27 cellular contexts compared by ENCODE assay signal in the genomic region with DNA sequence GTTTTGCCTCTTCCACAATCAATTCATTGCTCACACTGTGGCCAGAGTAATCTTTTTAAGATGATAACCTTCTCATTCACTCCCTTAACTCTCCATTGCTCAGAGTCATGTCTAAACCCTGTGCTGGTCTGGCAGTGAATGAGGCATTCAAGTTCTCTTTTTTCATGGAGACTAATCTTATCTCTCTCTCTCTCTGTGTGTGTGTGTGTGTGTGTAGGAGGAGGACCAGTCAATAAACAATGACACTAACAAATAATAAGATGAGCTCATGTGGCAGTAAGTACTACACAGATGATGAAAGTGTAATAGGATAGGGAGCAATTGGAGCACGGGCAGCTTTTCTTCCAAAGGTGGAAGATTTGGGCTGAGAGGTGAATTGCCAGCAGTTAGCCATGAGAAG.
DNase-seq lines count a peak whose midpoint lies in the region; ATAC-seq, FAIRE-seq and TF ChIP-seq lines count a peak whose summit lies in the region.
"Had no signal": no experiment of that assay in that cellular context is flagged by ENCODE, and none has a peak within 500 bp of the region (broad histone marks: within the 10 kb centered on the region; RNA-seq: fewer than 3 reads in every experiment).

No MANE protein-coding gene starts in this region.

- no peak overlapping the region for H3K4me3 Mint-ChIP-seq in astrocyte (ENCODE audit: unreplicated experiment)
- H3K4me3 Mint-ChIP-seq: activated CD4-positive, alpha-beta T cell treated with anti-CD3 and anti-CD28 coated beads, Interleukin-2, amount 10 ng/mL, durations not matched to agents 24 days and 14 days; activated CD8-positive, alpha-beta memory T cell treated with anti-CD3 and anti-CD28 coated beads, Interleukin-2, amount 10 ng/mL, durations not matched to agents 7 days and 5 days; neural crest cell had no signal

- H4K20me1 ChIP-seq in astrocyte (ENCODE audit: insufficient read depth, low read length), result no peaks in the 10 kb centered on the region

- H2AFZ ChIP-seq in astrocyte (ENCODE audit: low read depth, low read length), result no peak overlapping the region
- H2AFZ ChIP-seq: PC-9 had no signal

- no peak overlapping the region for H3K27ac ChIP-seq in astrocyte (ENCODE audit: low read depth, low read length)
- peak overlapping the region in 1 of 2 donors; percentile 68 for H3K27ac ChIP-seq in small intestine (ENCODE audit: low read depth in 1 of 2, low read length in 1 of 2)
- H3K27ac ChIP-seq: epithelial cell of prostate, lower lobe of right lung, PC-9, sigmoid colon had no signal

- H3K4me3 ChIP-seq in astrocyte (ENCODE audit: insufficient read depth, low read depth, low read length), result no peak overlapping the region
- no peak overlapping the region for H3K4me3 ChIP-seq in small intestine (ENCODE audit: low read depth in 1 of 2, low read length in 2 of 2)
- H3K4me3 ChIP-seq: lower lobe of right lung, PC-9, sigmoid colon had no signal

- no peak for ATAC-seq in HG03571 (IDR thresholded peaks at IDR 0.05; ENCODE audit: unreplicated experiment)
- ATAC-seq: activated CD8-positive, alpha-beta memory T cell treated with anti-CD3 and anti-CD28 coated beads, Interleukin-2, amount 10 ng/mL, durations not matched to agents 7 days and 5 days; lower lobe of right lung had no signal

- no peak for FAIRE-seq in astrocyte (lab: Jason Lieb, UNC)
- FAIRE-seq in small intestine (lab: Jason Lieb, UNC), result no peak
- FAIRE-seq: A204.1, frontal cortex had no signal

- no peaks in the 10 kb centered on the region for H3K9me3 ChIP-seq in astrocyte (ENCODE audit: insufficient read depth, low read depth, low read length)
- no peaks in the 10 kb centered on the region for H3K9me3 ChIP-seq in small intestine (ENCODE audit: control insufficient read depth, low read depth)
- H3K9me3 ChIP-seq: lower lobe of right lung, sigmoid colon had no signal

- no peaks in the 10 kb centered on the region for H3K27me3 ChIP-seq in astrocyte (ENCODE audit: insufficient read depth, low read length)
- H3K27me3 ChIP-seq in small intestine (ENCODE audit: control insufficient read depth in 2 of 2, insufficient read depth in 2 of 2, low read length in 2 of 2), result no peaks in the 10 kb centered on the region
- H3K27me3 ChIP-seq: sigmoid colon had no signal

- no peaks in the 10 kb centered on the region for H3K36me3 ChIP-seq in astrocyte (ENCODE audit: insufficient read depth, low read length)
- H3K36me3 ChIP-seq in small intestine (ENCODE audit: control insufficient read depth in 2 of 2, insufficient read depth in 2 of 2, low read length in 2 of 2), result no peaks in the 10 kb centered on the region
- H3K36me3 ChIP-seq: lower lobe of right lung, sigmoid colon had no signal

- TF ChIP-seq CTCF in astrocyte (IDR thresholded peaks at IDR 0.05; ENCODE audit: insufficient read depth, low read depth, low read length), result no peak

- DNase-seq in NCI-H2171 treated with DMSO at 0.1 percent for 48 hours (lab: John Stamatoyannopoulos, UW), result peak; percentile 31
- no peak for DNase-seq in NCI-H2171 (lab: John Stamatoyannopoulos, UW)
- DNase-seq in NCI-H748 treated with DMSO at 0.1 percent for 48 hours (lab: John Stamatoyannopoulos, UW), result peak; percentile 18
- peak; percentile 62 for DNase-seq in astrocyte (ENCODE audit: low read depth)
- peak; percentile 63 for DNase-seq in small intestine
- DNase-seq in HPDE6-E6E7 (ENCODE audit: extremely low spot score), result no peak
- no peak for DNase-seq in NK-92 treated with Interleukin-12 subunit alpha and Interleukin-12 subunit beta, amount 100 ng/mL, for 24 hours (lab: John Stamatoyannopoulos, UW)
- DNase-seq: activated CD4-positive, alpha-beta T cell treated with anti-CD3 and anti-CD28 coated beads, Interleukin-2, amount 10 ng/mL, durations not matched to agents 24 days and 14 days; activated CD8-positive, alpha-beta memory T cell treated with anti-CD3 and anti-CD28 coated beads, Interleukin-2, amount 10 ng/mL, durations not matched to agents 7 days and 5 days; cerebellar nuclear complex; COR-L47; EL; GOT3; islet precursor cell; Karpas-422; lower lobe of right lung; MV-4-11; PC-9; SHP77 treated with DMSO at 0.1 percent for 48 hours; sigmoid colon had no signal

- peaks cover 2% of the 10 kb centered on the region for H3K9me3 Mint-ChIP-seq in astrocyte (ENCODE audit: unreplicated experiment)
- H3K9me3 Mint-ChIP-seq: activated CD4-positive, alpha-beta T cell treated with anti-CD3 and anti-CD28 coated beads, Interleukin-2, amount 10 ng/mL, durations not matched to agents 24 days and 14 days; activated naive CD4-positive, alpha-beta T cell treated with anti-CD3 and anti-CD28 coated beads, Interleukin-2, amount 50 U/mL, for 72 hours; neural crest cell had no signal

- H3K27me3 Mint-ChIP-seq in astrocyte (ENCODE audit: low read depth, unreplicated experiment), result no peaks in the 10 kb centered on the region
- H3K27me3 Mint-ChIP-seq: activated CD4-positive, alpha-beta T cell treated with anti-CD3 and anti-CD28 coated beads, Interleukin-2, amount 10 ng/mL, durations not matched to agents 24 days and 14 days; activated CD8-positive, alpha-beta memory T cell treated with anti-CD3 and anti-CD28 coated beads, Interleukin-2, amount 10 ng/mL, durations not matched to agents 7 days and 5 days had no signal

- no peaks in the 10 kb centered on the region for H3K79me2 ChIP-seq in astrocyte (ENCODE audit: insufficient read depth, low read length)

- peaks cover 3% of the 10 kb centered on the region for H3K4me1 Mint-ChIP-seq in astrocyte (ENCODE audit: low read depth, unreplicated experiment)
- H3K4me1 Mint-ChIP-seq: neural crest cell had no signal

- H3K36me3 Mint-ChIP-seq in astrocyte (ENCODE audit: low read depth, unreplicated experiment), result no peaks in the 10 kb centered on the region
- H3K36me3 Mint-ChIP-seq: activated CD8-positive, alpha-beta memory T cell treated with anti-CD3 and anti-CD28 coated beads, Interleukin-2, amount 10 ng/mL, durations not matched to agents 7 days and 5 days; activated naive CD4-positive, alpha-beta T cell treated with anti-CD3 and anti-CD28 coated beads, Interleukin-2, amount 50 U/mL, for 72 hours had no signal

- no peak overlapping the region for H3K4me2 ChIP-seq in astrocyte (ENCODE audit: low read length)
- H3K4me2 ChIP-seq: PC-9 had no signal

- 52 to 69% (median 59%) methylated on average over 1 of the region's 1 CpG for WGBS in small intestine, 3 donors

- H3K27ac Mint-ChIP-seq in astrocyte (ENCODE audit: unreplicated experiment), result no peak overlapping the region
- H3K27ac Mint-ChIP-seq: activated CD4-positive, alpha-beta T cell treated with anti-CD3 and anti-CD28 coated beads, Interleukin-2, amount 10 ng/mL, durations not matched to agents 24 days and 14 days; activated CD8-positive, alpha-beta memory T cell treated with anti-CD3 and anti-CD28 coated beads, Interleukin-2, amount 10 ng/mL, durations not matched to agents 7 days and 5 days; activated naive CD4-positive, alpha-beta T cell treated with anti-CD3 and anti-CD28 coated beads, Interleukin-2, amount 50 U/mL, for 72 hours; progenitor cell of endocrine pancreas had no signal

- H3K9ac ChIP-seq in astrocyte (ENCODE audit: low read length), result no peak overlapping the region

- H3K4me1 ChIP-seq in astrocyte (ENCODE audit: insufficient read depth, low read length) (no peaks in the 10 kb centered on the region), small intestine (ENCODE audit: control insufficient read depth in 2 of 2, insufficient read depth in 1 of 2, low read depth in 1 of 2, low read length in 1 of 2) (peaks cover 6 to 11% of the 10 kb centered on the region in 2 donors)
- H3K4me1 ChIP-seq: sigmoid colon had no signal

Comparison
In these comparisons a context has a peak if more than half of its experiments do, and no peak if none do; other contexts are left out.
1. DNase-seq: peak in NCI-H2171 treated with DMSO at 0.1 percent for 48 hours (single experiment), NCI-H748 treated with DMSO at 0.1 percent for 48 hours (single experiment), astrocyte (single experiment) and small intestine (single experiment); none in NCI-H2171 (single experiment), HPDE6-E6E7 (single experiment) and NK-92 treated with Interleukin-12 subunit alpha and Interleukin-12 subunit beta, amount 100 ng/mL, for 24 hours (single experiment).